ENCODE assay signal across 23 cellular contexts in genomic region chr1:71836899-71837298, GRCh38.
"Had no signal": no experiment of that assay in that cellular context is flagged by ENCODE, and none has a peak within 500 bp of the region (broad histone marks: within the 10 kb centered on the region; RNA-seq: fewer than 3 reads in every experiment).

No MANE protein-coding gene starts in this region.

- ATAC-seq: activated CD8-positive, alpha-beta T cell treated with anti-CD3 and anti-CD28 coated beads, Interleukin-2, amount 10 ng/mL, durations not matched to agents 7 days and 5 days; PC-3 had no signal

- H3K4me1 ChIP-seq: adrenal gland had no signal

- H3K4me3 ChIP-seq: adrenal gland, MG63 had no signal

- H3K36me3 ChIP-seq: adrenal gland, MG63 had no signal

- H3K27me3 ChIP-seq: adrenal gland, MG63 had no signal

- H3K9me3 Mint-ChIP-seq: activated naive CD8-positive, alpha-beta T cell treated with anti-CD3 and anti-CD28 coated beads, Interleukin-2, amount 10 ng/mL, durations not matched to agents 7 days and 5 days; T-helper 1 cell treated with Interleukin-12 subunit alpha and Interleukin-12 subunit beta and Interleukin-4 antibody, amounts not matched to agents 30 μg/mL and 1 μg/mL, for 36 hours had no signal

- H3K27ac Mint-ChIP-seq: activated CD8-positive, alpha-beta T cell treated with anti-CD3 and anti-CD28 coated beads, Interleukin-2, amount 10 ng/mL, durations not matched to agents 7 days and 5 days; activated naive CD8-positive, alpha-beta T cell treated with anti-CD3 and anti-CD28 coated beads, Interleukin-2, amount 10 ng/mL, durations not matched to agents 7 days and 5 days; T-helper 1 cell treated with Interleukin-12 subunit alpha and Interleukin-12 subunit beta and Interleukin-4 antibody, amounts not matched to agents 30 μg/mL and 1 μg/mL, for 36 hours had no signal

- H3K9me3 ChIP-seq: adrenal gland, MG63 had no signal

- H3K36me3 Mint-ChIP-seq: activated naive CD8-positive, alpha-beta T cell treated with anti-CD3 and anti-CD28 coated beads, Interleukin-2, amount 10 ng/mL, durations not matched to agents 7 days and 5 days had no signal

- H3K27me3 Mint-ChIP-seq: activated naive CD8-positive, alpha-beta T cell treated with anti-CD3 and anti-CD28 coated beads, Interleukin-2, amount 10 ng/mL, durations not matched to agents 7 days and 5 days had no signal

- H3K4me1 Mint-ChIP-seq: activated naive CD8-positive, alpha-beta T cell treated with anti-CD3 and anti-CD28 coated beads, Interleukin-2, amount 10 ng/mL, durations not matched to agents 7 days and 5 days had no signal

- H3K4me3 Mint-ChIP-seq: activated CD8-positive, alpha-beta T cell treated with anti-CD3 and anti-CD28 coated beads, Interleukin-2, amount 10 ng/mL, durations not matched to agents 7 days and 5 days; activated naive CD8-positive, alpha-beta T cell treated with anti-CD3 and anti-CD28 coated beads, Interleukin-2, amount 10 ng/mL, durations not matched to agents 7 days and 5 days; T-helper 1 cell treated with Interleukin-12 subunit alpha and Interleukin-12 subunit beta and Interleukin-4 antibody, amounts not matched to agents 30 μg/mL and 1 μg/mL, for 36 hours had no signal

- H3K27ac ChIP-seq: adrenal gland had no signal

- DNase-seq: activated CD4-positive, alpha-beta T cell treated with anti-CD3 and anti-CD28 coated beads for 48 hours; activated CD4-positive, alpha-beta T cell treated with anti-CD3 and anti-CD28 coated beads, Interleukin-2, amount 50 U/mL, for 4 hours; activated CD4-positive, CD25-positive, alpha-beta regulatory T cell treated with anti-CD3 and anti-CD28 coated beads, Interleukin-2, amount 50 U/mL, for 72 hours; activated CD8-positive, alpha-beta memory T cell treated with anti-CD3 and anti-CD28 coated beads, Interleukin-2, amount 50 U/mL, for 48 hours; activated CD8-positive, alpha-beta T cell treated with anti-CD3 and anti-CD28 coated beads, Interleukin-2, amount 10 ng/mL, durations not matched to agents 7 days and 5 days; activated naive CD4-positive, alpha-beta T cell treated with anti-CD3 and anti-CD28 coated beads, Interleukin-2, amount 50 U/mL, for 16 hours; activated naive CD8-positive, alpha-beta T cell treated with anti-CD3 and anti-CD28 coated beads, Interleukin-2, amount 10 ng/mL, durations not matched to agents 7 days and 5 days; activated T-cell treated with anti-CD3 and anti-CD28 coated beads, Interleukin-2, amount 50 U/mL, for 1 hour; adrenal gland; anterior cingulate cortex; caudate nucleus; MG63; MV-4-11; NCI-H1092 treated with DMSO at 0.1 percent for 48 hours; NCI-H1417 treated with DMSO at 0.1 percent for 48 hours; NCI-H1694; NCI-H2029; NCI-H2107; NCI-H510A treated with DMSO at 0.1 percent for 48 hours; NCI-H69; PC-3; SHP77 treated with DMSO at 0.1 percent for 48 hours had no signal
